7 cellular contexts compared by ENCODE assay signal in the genomic region with DNA sequence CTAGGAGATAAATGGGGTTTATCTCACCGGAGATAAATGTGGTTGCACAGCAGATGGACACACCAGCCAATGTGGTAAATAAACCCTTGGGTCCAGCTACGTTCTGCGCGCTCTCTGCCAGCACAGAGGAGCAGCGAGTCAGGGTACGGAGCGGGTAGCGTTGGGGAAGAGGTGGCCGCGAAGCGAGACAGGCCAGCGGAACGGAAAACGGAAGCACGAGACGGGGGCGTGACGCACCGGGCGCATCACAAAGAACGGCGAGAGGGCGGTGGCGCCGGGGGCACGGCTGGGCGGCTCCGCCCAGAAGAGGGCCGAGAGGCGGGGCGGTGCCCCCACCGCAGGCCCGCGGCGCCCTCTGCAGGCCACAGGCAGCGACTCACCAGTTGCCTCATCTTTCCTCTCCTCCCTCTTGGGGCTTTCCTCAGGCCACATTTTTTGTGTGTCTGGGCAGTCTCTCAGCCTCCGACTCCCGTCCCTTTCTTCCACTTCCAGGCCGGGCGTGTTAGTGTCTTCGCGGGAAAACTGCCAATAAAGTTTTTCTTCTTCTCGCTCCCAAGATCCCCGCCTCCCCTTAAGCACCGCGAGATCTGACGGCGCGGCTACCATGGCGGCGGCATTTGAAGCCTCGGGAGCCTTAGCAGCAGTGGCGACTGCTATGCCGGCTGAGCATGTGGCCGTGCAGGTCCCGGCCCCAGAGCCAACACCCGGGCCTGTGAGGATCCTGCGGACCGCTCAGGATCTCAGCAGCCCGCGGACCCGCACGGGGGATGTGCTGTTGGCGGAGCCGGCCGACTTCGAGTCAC. TPM values are rescaled to one million over a fixed set of nuclear protein-coding genes. Genes with fewer than 3 reads are reported as not detected.
DNase-seq lines count a peak whose midpoint lies in the region; ATAC-seq and TF ChIP-seq lines count a peak whose summit lies in the region.

A gene with protein sequence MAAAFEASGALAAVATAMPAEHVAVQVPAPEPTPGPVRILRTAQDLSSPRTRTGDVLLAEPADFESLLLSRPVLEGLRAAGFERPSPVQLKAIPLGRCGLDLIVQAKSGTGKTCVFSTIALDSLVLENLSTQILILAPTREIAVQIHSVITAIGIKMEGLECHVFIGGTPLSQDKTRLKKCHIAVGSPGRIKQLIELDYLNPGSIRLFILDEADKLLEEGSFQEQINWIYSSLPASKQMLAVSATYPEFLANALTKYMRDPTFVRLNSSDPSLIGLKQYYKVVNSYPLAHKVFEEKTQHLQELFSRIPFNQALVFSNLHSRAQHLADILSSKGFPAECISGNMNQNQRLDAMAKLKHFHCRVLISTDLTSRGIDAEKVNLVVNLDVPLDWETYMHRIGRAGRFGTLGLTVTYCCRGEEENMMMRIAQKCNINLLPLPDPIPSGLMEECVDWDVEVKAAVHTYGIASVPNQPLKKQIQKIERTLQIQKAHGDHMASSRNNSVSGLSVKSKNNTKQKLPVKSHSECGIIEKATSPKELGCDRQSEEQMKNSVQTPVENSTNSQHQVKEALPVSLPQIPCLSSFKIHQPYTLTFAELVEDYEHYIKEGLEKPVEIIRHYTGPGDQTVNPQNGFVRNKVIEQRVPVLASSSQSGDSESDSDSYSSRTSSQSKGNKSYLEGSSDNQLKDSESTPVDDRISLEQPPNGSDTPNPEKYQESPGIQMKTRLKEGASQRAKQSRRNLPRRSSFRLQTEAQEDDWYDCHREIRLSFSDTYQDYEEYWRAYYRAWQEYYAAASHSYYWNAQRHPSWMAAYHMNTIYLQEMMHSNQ (plus strand): TSS at position 581 of the 803 bp plus-strand sequence. CDS start 24 bp downstream, at position 605.

- H3K27me3 ChIP-seq in ascending aorta (no peaks in the 10 kb centered on the region), right cardiac atrium (ENCODE audit: control insufficient read depth, insufficient read depth) (no peaks in the 10 kb centered on the region)

- H3K4me3 ChIP-seq in ascending aorta (peak within 1 kb of the TSS; percentile 80 to 96), right cardiac atrium (ENCODE audit: low read length) (peak within 1 kb of the TSS; percentile 63)

- peak; percentile 92 to 98 (median 92) for TF ChIP-seq CTCF in ascending aorta (IDR thresholded peaks at IDR 0.05)

- H3K27ac ChIP-seq in ascending aorta = peak within 1 kb of the TSS; percentile 90 to 95
- peak within 1 kb of the TSS; percentile 88 for H3K27ac ChIP-seq in right cardiac atrium (ENCODE audit: low read length)

- H3K4me1 ChIP-seq in ascending aorta (peaks cover 0 to 16% of the 10 kb centered on the region in 2 donors), right cardiac atrium (ENCODE audit: control insufficient read depth, insufficient read depth, low read length) (no peaks in the 10 kb centered on the region)

- ATAC-seq in GM18502 (IDR thresholded peaks at IDR 0.05; ENCODE audit: poor library complexity, unreplicated experiment) (peak; percentile 90), HG02970 (IDR thresholded peaks at IDR 0.05; ENCODE audit: low FRiP score, unreplicated experiment) (peak; percentile 90), right cardiac atrium (peak; percentile 97 to 98)

- H3K36me3 ChIP-seq in ascending aorta = peaks cover under 1 to 8% of the 10 kb centered on the region in 2 donors

- no peaks in the 10 kb centered on the region for H3K9me3 ChIP-seq in ascending aorta
- no peaks in the 10 kb centered on the region for H3K9me3 ChIP-seq in right cardiac atrium (ENCODE audit: control insufficient read depth, low read length)

- under 1% methylated on average over 67 of the region's 67 CpGs for WGBS in right cardiac atrium

- peak; percentile 73 for DNase-seq in NCI-H187 treated with DMSO at 0.1 percent for 48 hours (lab: John Stamatoyannopoulos, UW)
- DNase-seq in ascending aorta (ENCODE audit: low spot score in 2 of 2) = peak; percentile 65 to 95
- DNase-seq in right cardiac atrium = peak; percentile 93 to 97 (median 97)
- DNase-seq in renal cortical epithelial cell (ENCODE audit: low read depth) = peak; percentile 95

- intact Hi-C loops in T-helper 2 cell treated with Interferon-gamma antibody and Interleukin-4, amounts not matched to agents 100 ng/mL and 5 ng/mL, for 36 hours (cut with micrococcal nuclease) = loop anchor here (1.0 to 10.0 kb wide), 10 partner anchors 16 to 881 kb away; a partner anchor contains a TSS
- intact Hi-C loops in ascending aorta (cut with DNase I) (loop anchor here (1.0 to 10.0 kb wide), 8 partner anchors 16 to 789 kb away; a partner anchor contains a TSS), right cardiac atrium (cut with DNase I) (loop anchor here in 1 of 4 donors (10.0 kb wide), 1 partner anchor 271 kb away; no protein-coding TSS in a partner anchor)

RNA-seq across cellular contexts. Expression of the gene that starts here (rescaled TPM):
- 17.5 and 18.9 TPM in 2 replicates for total RNA-seq in T-helper 2 cell treated with Interferon-gamma antibody and Interleukin-4, amounts not matched to agents 100 ng/mL and 5 ng/mL, for 36 hours
- total RNA-seq in ascending aorta (11.3 TPM), right cardiac atrium (1 to 10 TPM; 5.5 to 7.7 (median 6.7) TPM), renal cortical epithelial cell (20.9 and 26.7 TPM in 2 replicates)
- polyA plus RNA-seq in right cardiac atrium = 3.4 TPM

Comparison
In these comparisons a context has a peak if more than half of its experiments do, and no peak if none do; other contexts are left out.
1. Peak in every context shown above with its lines: DNase-seq, ATAC-seq, H3K4me3 ChIP-seq and H3K27ac ChIP-seq.